In the genomic region with DNA sequence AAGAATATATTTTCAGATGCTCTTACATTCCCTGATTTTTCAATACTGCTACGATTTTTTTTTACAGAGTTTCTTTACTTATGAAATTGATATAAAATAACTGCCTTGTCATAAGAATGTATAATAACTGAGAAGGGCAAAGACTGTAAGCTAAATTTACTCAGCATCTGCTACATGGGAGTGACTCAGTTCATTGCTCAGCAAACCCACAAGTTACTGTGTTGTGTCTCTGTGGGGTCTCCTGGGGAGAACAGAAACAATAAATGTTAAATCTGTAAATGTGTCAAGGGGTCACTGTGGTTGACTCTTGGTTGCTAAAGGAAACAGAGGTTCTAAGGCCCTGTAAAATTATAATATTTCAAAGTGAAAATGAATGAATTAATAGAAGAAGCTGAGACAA, we compare ENCODE assay signal across 10 cellular contexts.
DNase-seq lines count a peak whose midpoint lies in the region; ATAC-seq and TF ChIP-seq lines count a peak whose summit lies in the region.
"Had no signal": no experiment of that assay in that cellular context is flagged by ENCODE, and none has a peak within 500 bp of the region (broad histone marks: within the 10 kb centered on the region; RNA-seq: fewer than 3 reads in every experiment).

No MANE protein-coding gene starts in this region.

- peak overlapping the region; percentile 51 for H3K4me2 ChIP-seq in fibroblast of lung (ENCODE audit: extremely low read depth, insufficient read depth, low read length)

- no peak overlapping the region for H3K4me3 Mint-ChIP-seq in progenitor cell of endocrine pancreas (ENCODE audit: low read depth)

- H3K36me3 ChIP-seq in fibroblast of lung (ENCODE audit: control insufficient read depth, insufficient read depth, low read length): no peaks in the 10 kb centered on the region
- H3K36me3 ChIP-seq: neutrophil had no signal

- intact Hi-C loops in head of caudate nucleus (cut with DNase I): no loop called here

- H3K27me3 Mint-ChIP-seq in progenitor cell of endocrine pancreas: no peaks in the 10 kb centered on the region

- no peaks in the 10 kb centered on the region for H3K9me3 Mint-ChIP-seq in progenitor cell of endocrine pancreas (ENCODE audit: low read depth)

- no peaks in the 10 kb centered on the region for H3K79me2 ChIP-seq in fibroblast of lung (ENCODE audit: control insufficient read depth, insufficient read depth, low read length)

- H3K27ac ChIP-seq in fibroblast of lung (ENCODE audit: insufficient read depth, low read length): peak overlapping the region; percentile 53
- H3K27ac ChIP-seq: neutrophil had no signal

- H3K9me3 ChIP-seq in fibroblast of lung (ENCODE audit: control insufficient read depth, insufficient read depth, low read depth, low read length): no peaks in the 10 kb centered on the region
- H3K9me3 ChIP-seq: neutrophil had no signal

- ATAC-seq in GM21390 (IDR thresholded peaks at IDR 0.05; ENCODE audit: unreplicated experiment): peak; percentile 85
- ATAC-seq in HG03565 (IDR thresholded peaks at IDR 0.05; ENCODE audit: unreplicated experiment): peak; percentile 72
- ATAC-seq in GM19324 (IDR thresholded peaks at IDR 0.05; ENCODE audit: low FRiP score, unreplicated experiment): no peak

- H2AFZ ChIP-seq in fibroblast of lung (ENCODE audit: low read length): no peak overlapping the region

- no peaks in the 10 kb centered on the region for H4K20me1 ChIP-seq in fibroblast of lung (ENCODE audit: control insufficient read depth, extremely low read depth, insufficient read depth, low read length)

- no peak overlapping the region for H3K4me3 ChIP-seq in fibroblast of lung (replicated peaks in 1 of 4; ENCODE audit: control extremely low read depth in 1 of 4, insufficient read depth in 1 of 4, low read depth in 3 of 4, low read length in 4 of 4)

- no peak overlapping the region for H3K27ac Mint-ChIP-seq in progenitor cell of endocrine pancreas

- H3K4me1 Mint-ChIP-seq in progenitor cell of endocrine pancreas (ENCODE audit: low read depth): peaks cover 2% of the 10 kb centered on the region

- H3K27me3 ChIP-seq in fibroblast of lung (ENCODE audit: control insufficient read depth, insufficient read depth, low read length): no peaks in the 10 kb centered on the region
- H3K27me3 ChIP-seq: neutrophil had no signal

- TF ChIP-seq CTCF in fibroblast of lung (conservative IDR thresholded peaks at IDR 0.05 in 1 of 2, IDR thresholded peaks at IDR 0.05 in 1 of 2; ENCODE audit: low read depth in 1 of 2, low read length in 2 of 2) (no peak), progenitor cell of endocrine pancreas (IDR thresholded peaks at IDR 0.05; ENCODE audit: unreplicated experiment) (no peak)

- no peaks in the 10 kb centered on the region for H3K4me1 ChIP-seq in fibroblast of lung (ENCODE audit: control insufficient read depth, extremely low read depth, insufficient read depth, low read length)

- H3K9ac ChIP-seq in fibroblast of lung (ENCODE audit: insufficient read depth, low read length): no peak overlapping the region

- DNase-seq in Daoy (ENCODE audit: low read depth) (peak; percentile 89), fibroblast of lung (ENCODE audit: low read depth in 2 of 2) (peak; percentile 39 to 95), head of caudate nucleus (no peak), NCI-H2227 (lab: John Stamatoyannopoulos, UW; ENCODE audit: unreplicated experiment) (no peak), progenitor cell of endocrine pancreas (ENCODE audit: low spot score, unreplicated experiment) (no peak)
- DNase-seq: GOT3 had no signal

- H3K36me3 Mint-ChIP-seq in progenitor cell of endocrine pancreas (ENCODE audit: insufficient read depth): no peaks in the 10 kb centered on the region

Comparison
In these comparisons a context has a peak if more than half of its experiments do, and no peak if none do; other contexts are left out.
1. DNase-seq: peak in Daoy (single experiment) and fibroblast of lung (2 of 2); none in head of caudate nucleus (0 of 42), NCI-H2227 (single experiment) and progenitor cell of endocrine pancreas (single experiment).